11 cellular contexts compared by ENCODE assay signal in genomic region chr15:64653757-64654156, GRCh38.
DNase-seq lines count a peak whose midpoint lies in the region; ATAC-seq, FAIRE-seq and TF ChIP-seq lines count a peak whose summit lies in the region.
"Had no signal": no experiment of that assay in that cellular context is flagged by ENCODE, and none has a peak within 500 bp of the region (broad histone marks: within the 10 kb centered on the region; RNA-seq: fewer than 3 reads in every experiment).

No MANE protein-coding gene starts in this region.

- H3K27me3 ChIP-seq in cardiac muscle cell: no peaks in the 10 kb centered on the region
- no peaks in the 10 kb centered on the region for H3K27me3 ChIP-seq in OCI-LY3 (ENCODE audit: low read depth, low read length)
- no peaks in the 10 kb centered on the region for H3K27me3 ChIP-seq in tibial nerve

- ATAC-seq in left cardiac atrium: no peak
- no peak for ATAC-seq in HG02885 (IDR thresholded peaks at IDR 0.05; ENCODE audit: poor library complexity, unreplicated experiment)
- ATAC-seq: activated naive CD4-positive, alpha-beta T cell treated with anti-CD3 and anti-CD28 coated beads, Interleukin-2, amount 50 U/mL, for 72 hours; Right ventricle myocardium inferior had no signal

- no peaks in the 10 kb centered on the region for H3K79me2 ChIP-seq in OCI-LY3 (ENCODE audit: low read length)

- no peak overlapping the region for H3K9ac ChIP-seq in OCI-LY3 (ENCODE audit: low read length)

- H3K36me3 ChIP-seq in cardiac muscle cell: no peaks in the 10 kb centered on the region
- H3K36me3 ChIP-seq in OCI-LY3 (replicated peaks; ENCODE audit: low read depth, low read length): no peaks in the 10 kb centered on the region
- peaks cover 0 to 17% (median 0%) of the 10 kb centered on the region in 3 donors for H3K36me3 ChIP-seq in tibial nerve

- intact Hi-C loops in left cardiac atrium (cut with DNase I): no loop called here

- H3K4me1 ChIP-seq in cardiac muscle cell (ENCODE audit: low read depth) (peaks cover 13% of the 10 kb centered on the region), OCI-LY3 (ENCODE audit: low read length) (peaks cover 12% of the 10 kb centered on the region), tibial nerve (peaks cover 0 to 10% (median 0%) of the 10 kb centered on the region in 4 donors)

- DNase-seq in cardiac muscle cell (ENCODE audit: low read depth in 1 of 2, low spot score in 1 of 2) (peak in 1 of 2 donors; percentile 49), left cardiac atrium (no peak), fibroblast of peridontal ligament (ENCODE audit: extremely low read depth) (peak; percentile 67), tibial nerve (ENCODE audit: low spot score in 2 of 2) (no peak), frontal cortex (ENCODE audit: low spot score in 2 of 2) (no peak), SIG-M5 treated with dmso at 0.1 percent for 504 hours (lab: John Stamatoyannopoulos, UW; ENCODE audit: unreplicated experiment) (no peak)
- DNase-seq: midbrain had no signal

- 63 to 71% methylated on average over 3 of the region's 3 CpGs for WGBS in tibial nerve, 2 donors

- no peaks in the 10 kb centered on the region for H3K9me3 ChIP-seq in cardiac muscle cell (ENCODE audit: low read depth)
- no peaks in the 10 kb centered on the region for H3K9me3 ChIP-seq in OCI-LY3 (ENCODE audit: insufficient read depth, low read length)
- no peaks in the 10 kb centered on the region for H3K9me3 ChIP-seq in tibial nerve

- H3K4me3 ChIP-seq in cardiac muscle cell (no peak overlapping the region), OCI-LY3 (ENCODE audit: low read length) (no peak overlapping the region), tibial nerve (no peak overlapping the region)

- no peak overlapping the region for H3K27ac ChIP-seq in cardiac muscle cell
- no peak overlapping the region for H3K27ac ChIP-seq in OCI-LY3 (ENCODE audit: low read length)
- no peak overlapping the region for H3K27ac ChIP-seq in tibial nerve

- no peak overlapping the region for H3K4me2 ChIP-seq in OCI-LY3 (ENCODE audit: low read length)

- no peak for TF ChIP-seq POLR2A in tibial nerve (IDR thresholded peaks at IDR 0.05)

- TF ChIP-seq CTCF in cardiac muscle cell (IDR thresholded peaks at IDR 0.05; ENCODE audit: low read depth, low read length): peak; percentile 34
- peak; percentile 55 for TF ChIP-seq CTCF in OCI-LY3 (IDR thresholded peaks at IDR 0.05; ENCODE audit: low read depth, low read length)
- peak in 4 of 5 experiments; percentile 15 to 27 (median 21) for TF ChIP-seq CTCF in tibial nerve (IDR thresholded peaks at IDR 0.05)

- no peak for TF ChIP-seq EP300 in tibial nerve (IDR thresholded peaks at IDR 0.05)

- peaks cover 7% of the 10 kb centered on the region for H4K20me1 ChIP-seq in OCI-LY3 (ENCODE audit: insufficient read depth, low read length)

- H2AFZ ChIP-seq in OCI-LY3 (ENCODE audit: low read depth, low read length): no peak overlapping the region

- FAIRE-seq in frontal cortex (lab: Jason Lieb, UNC): no peak
